ENCODE assay signal across 9 cellular contexts in the genomic region with DNA sequence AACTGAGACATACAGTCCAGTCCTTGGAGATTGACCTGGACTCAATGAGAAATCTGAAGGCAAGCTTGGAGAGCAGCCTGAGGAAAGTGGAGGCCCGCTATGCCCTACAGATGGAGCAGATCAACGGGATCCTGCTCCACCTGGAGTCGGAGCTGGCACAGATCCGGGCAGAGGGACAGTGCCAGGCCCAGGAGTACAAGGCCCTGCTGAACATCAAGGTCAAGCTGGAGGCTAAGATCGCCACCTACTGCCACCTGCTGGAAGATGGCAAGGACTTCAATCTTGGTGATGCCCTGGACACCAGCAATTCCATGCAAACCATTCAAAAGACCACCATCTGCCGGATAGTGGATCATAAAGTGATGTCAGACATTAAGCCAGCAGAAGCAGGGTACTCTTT. TPM values are rescaled to one million over a fixed set of nuclear protein-coding genes. Genes with fewer than 3 reads are reported as not detected.
DNase-seq lines count a peak whose midpoint lies in the region; ATAC-seq, FAIRE-seq and TF ChIP-seq lines count a peak whose summit lies in the region.
"Had no signal": no experiment of that assay in that cellular context is flagged by ENCODE, and none has a peak within 500 bp of the region (broad histone marks: within the 10 kb centered on the region; RNA-seq: fewer than 3 reads in every experiment).

No MANE protein-coding gene starts in this region.

- in situ Hi-C loops in transverse colon (cut with MboI; ENCODE audit: low pct_ligation_motif_present in 1 of 4, low pct_unique_long_range_greater_than_20kb in 1 of 4, low sequenced_read_pairs in 3 of 4) = no loop called here

- no peaks in the 10 kb centered on the region for H3K4me1 ChIP-seq in left ventricle myocardium inferior
- H3K4me1 ChIP-seq in endothelial cell of umbilical vein (ENCODE audit: control insufficient read depth, extremely low read depth, insufficient read depth, low read length) = no peaks in the 10 kb centered on the region
- no peaks in the 10 kb centered on the region for H3K4me1 ChIP-seq in transverse colon

- H3K36me3 ChIP-seq in left ventricle myocardium inferior (no peaks in the 10 kb centered on the region), endothelial cell of umbilical vein (ENCODE audit: control insufficient read depth in 2 of 2, extremely low read depth in 1 of 2, insufficient read depth in 2 of 2, low read length in 2 of 2) (no peaks in the 10 kb centered on the region), transverse colon (no peaks in the 10 kb centered on the region)

- H3K27ac ChIP-seq in left ventricle myocardium inferior (replicated peaks) = no peak overlapping the region
- no peak overlapping the region for H3K27ac ChIP-seq in endothelial cell of umbilical vein (ENCODE audit: insufficient read depth, low read depth, low read length)
- no peak overlapping the region for H3K27ac ChIP-seq in transverse colon

- no peak overlapping the region for H3K9ac ChIP-seq in endothelial cell of umbilical vein (replicated peaks; ENCODE audit: extremely low read depth, insufficient read depth, low read length)

- TF ChIP-seq POLR2A in endothelial cell of umbilical vein (IDR thresholded peaks at IDR 0.05; ENCODE audit: low read depth, low read length) (no peak), transverse colon (IDR thresholded peaks at IDR 0.05) (no peak)

- TF ChIP-seq CTCF in left ventricle myocardium inferior (IDR thresholded peaks at IDR 0.05; ENCODE audit: borderline replicate concordance) = peak; percentile 15
- peak in 1 of 2 donors; percentile 24 for TF ChIP-seq CTCF in endothelial cell of umbilical vein (IDR thresholded peaks at IDR 0.05; ENCODE audit: extremely low read depth in 1 of 2, insufficient read depth in 1 of 2, low read depth in 1 of 2, low read length in 2 of 2)
- TF ChIP-seq CTCF in transverse colon (IDR thresholded peaks at IDR 0.05) = peak in 3 of 5 experiments; percentile 13 to 27 (median 21)

- POLR2A ChIA-PET in endothelial cell of umbilical vein (lab: Charles Lee) = no interaction called here

- dilution Hi-C loops in endothelial cell of umbilical vein (cut with MboI; ENCODE audit: extremely low pct_ligation_motif_present, low sequenced_read_pairs) = no loop called here

- ATAC-seq in left cardiac atrium = no peak
- ATAC-seq in HG02623 (IDR thresholded peaks at IDR 0.05; ENCODE audit: unreplicated experiment) = no peak

- WGBS in transverse colon (ENCODE audit: low coverage in 1 of 2), 2 donors = 47% methylated on average over 6 of the region's 6 CpGs; no CpG with 5 or more reads in 1 of the 2 donors

- H3K27me3 ChIP-seq in left ventricle myocardium inferior (ENCODE audit: low read depth) = no peaks in the 10 kb centered on the region
- no peaks in the 10 kb centered on the region for H3K27me3 ChIP-seq in endothelial cell of umbilical vein (ENCODE audit: control insufficient read depth in 2 of 2, insufficient read depth in 2 of 2, low read length in 2 of 2)
- H3K27me3 ChIP-seq in transverse colon = no peaks in the 10 kb centered on the region

- H4K20me1 ChIP-seq in endothelial cell of umbilical vein (replicated peaks; ENCODE audit: control insufficient read depth, extremely low read depth, insufficient read depth, low read length) = no peaks in the 10 kb centered on the region

- no peak for DNase-seq in left ventricle myocardium inferior
- DNase-seq in left cardiac atrium = no peak
- peak; percentile 50 for DNase-seq in OCI-M1 (lab: John Stamatoyannopoulos, UW)
- no peak for DNase-seq in endothelial cell of umbilical vein (ENCODE audit: low read depth, low spot score)
- DNase-seq in transverse colon = peak; percentile 34
- no peak for DNase-seq in epidermal melanocyte (ENCODE audit: insufficient read length, low spot score)
- DNase-seq in AG20443 (ENCODE audit: low spot score) = no peak
- DNase-seq: activated B cell treated with CpG ODN at 0.5 μM for 24 hours had no signal

- FAIRE-seq in endothelial cell of umbilical vein (lab: Jason Lieb, UNC) = peak; percentile 85

- intact Hi-C loops in left ventricle myocardium inferior (cut with micrococcal nuclease) (no loop called here), left cardiac atrium (cut with DNase I) (no loop called here), endothelial cell of umbilical vein (cut with micrococcal nuclease) (loop anchor here (1.0 kb wide), 2 partner anchors 400 to 404 kb away; no protein-coding TSS in a partner anchor), transverse colon (cut with DNase I; ENCODE audit: low total_unique reads) (no loop called here)

- no peaks in the 10 kb centered on the region for H3K79me2 ChIP-seq in endothelial cell of umbilical vein (ENCODE audit: control insufficient read depth, insufficient read depth, low read length)

- no peak overlapping the region for H3K4me3 ChIP-seq in left ventricle myocardium inferior
- H3K4me3 ChIP-seq in endothelial cell of umbilical vein (replicated peaks in 1 of 3; ENCODE audit: insufficient read depth in 1 of 3, low read depth in 1 of 3, low read length in 3 of 3) = no peak overlapping the region
- no peak overlapping the region for H3K4me3 ChIP-seq in transverse colon

- TF ChIP-seq EP300 in transverse colon (IDR thresholded peaks at IDR 0.05; ENCODE audit: low read depth) = no peak

- CTCF ChIA-PET in endothelial cell of umbilical vein (lab: Charles Lee) = interaction anchor here (0.7 to 1.5 kb wide), 7 partner anchors 9 to 557 kb away, joined by 3 to 6 read pairs (median 3); no protein-coding TSS in a partner anchor

- no peak overlapping the region for H2AFZ ChIP-seq in endothelial cell of umbilical vein (ENCODE audit: low read depth, low read length)

- H3K9me1 ChIP-seq in endothelial cell of umbilical vein (replicated peaks; ENCODE audit: control insufficient read depth, extremely low read depth, insufficient read depth, low read length) = no peaks in the 10 kb centered on the region

- BruUV-seq in endothelial cell of umbilical vein (replicated peaks; lab: Mats Ljungman, UMichigan) = no TSS peak

- peaks cover 7% of the 10 kb centered on the region for H3K9me3 ChIP-seq in left ventricle myocardium inferior (replicated peaks)
- no peaks in the 10 kb centered on the region for H3K9me3 ChIP-seq in endothelial cell of umbilical vein (replicated peaks; ENCODE audit: control insufficient read depth, insufficient read depth, low read length)
- no peaks in the 10 kb centered on the region for H3K9me3 ChIP-seq in transverse colon

- H3K4me2 ChIP-seq in endothelial cell of umbilical vein (ENCODE audit: insufficient read depth, low read length) = no peak overlapping the region

TF ChIP-seq in endothelial cell of umbilical vein, 7 proteins besides CTCF, POLR2A, EP300 and RAD21:
- TF ChIP-seq FOS (IDR thresholded peaks at IDR 0.05; ENCODE audit: borderline replicate concordance, insufficient read depth, low read length) (no peak), JUN (IDR thresholded peaks at IDR 0.05; ENCODE audit: borderline replicate concordance, insufficient read depth, insufficient read length, low read depth) (no peak), EZH2 (IDR thresholded peaks at IDR 0.05; ENCODE audit: borderline replicate concordance, low read depth, low read length, severe bottlenecking) (no peak), GATA2 (IDR thresholded peaks at IDR 0.05; ENCODE audit: insufficient read depth, insufficient read length, low read depth, low read length) (no peak), MYC (IDR thresholded peaks at IDR 0.05; ENCODE audit: low read depth, low read length) (no peak), POLR2AphosphoS5 (IDR thresholded peaks at IDR 0.05; ENCODE audit: insufficient read depth, low read depth, low read length) (no peak)
- TF ChIP-seq, protein P1, sequence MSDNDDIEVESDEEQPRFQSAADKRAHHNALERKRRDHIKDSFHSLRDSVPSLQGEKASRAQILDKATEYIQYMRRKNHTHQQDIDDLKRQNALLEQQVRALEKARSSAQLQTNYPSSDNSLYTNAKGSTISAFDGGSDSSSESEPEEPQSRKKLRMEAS (IDR thresholded peaks at IDR 0.05; ENCODE audit: insufficient read depth, insufficient read length) = no peak

RNA-seq across cellular contexts. Expression of gene FRMPD3, which starts 20.4 kb away (rescaled TPM):
- total RNA-seq in left ventricle myocardium inferior = not detected
- under 1 TPM; 0.08 to 0.15 TPM for total RNA-seq in left cardiac atrium
- total RNA-seq in endothelial cell of umbilical vein = not detected in 2 replicates
- polyA plus RNA-seq in endothelial cell of umbilical vein = not detected in 2 replicates
- not detected in 2 replicates for polyA plus RNA-seq in endothelial cell of umbilical vein (2011; cell fraction: cytosol; rRNA removed)
- not detected in 2 replicates for polyA plus RNA-seq in endothelial cell of umbilical vein (2011; cell fraction: nucleus; rRNA removed)
- polyA plus RNA-seq in endothelial cell of umbilical vein (2012) = not detected in 2 replicates
- not detected in 2 replicates for polyA minus RNA-seq in endothelial cell of umbilical vein
- not detected for polyA minus RNA-seq in endothelial cell of umbilical vein (2011; cell fraction: cytosol; rRNA and poly(A)+ RNA removed)
- polyA minus RNA-seq in endothelial cell of umbilical vein (2011; cell fraction: nucleus; rRNA and poly(A)+ RNA removed) = not detected in 2 replicates
- under 1 TPM in 3 of 4 donors, not detected in 1; under 0.01 to 0.75 (median 0.16) TPM for total RNA-seq in transverse colon

Comparison
In these comparisons a context has a peak if more than half of its experiments do, and no peak if none do; other contexts are left out.
1. DNase-seq: peak in OCI-M1 (single experiment) and transverse colon (single experiment); none in left ventricle myocardium inferior (single experiment), left cardiac atrium (single experiment), endothelial cell of umbilical vein (single experiment), epidermal melanocyte (single experiment) and AG20443 (single experiment).